24 cellular contexts compared by ENCODE assay signal in genomic region chr17:9221231-9222180, GRCh38.
DNase-seq lines count a peak whose midpoint lies in the region; ATAC-seq, FAIRE-seq and TF ChIP-seq lines count a peak whose summit lies in the region.
"Had no signal": no experiment of that assay in that cellular context is flagged by ENCODE, and none has a peak within 500 bp of the region (broad histone marks: within the 10 kb centered on the region; RNA-seq: fewer than 3 reads in every experiment).

No MANE protein-coding gene starts in this region.

- no peak overlapping the region for H3K23ac ChIP-seq in neuronal stem cell (ENCODE audit: low read depth, low read length, poor library complexity)

- peak overlapping the region; percentile 50 for H3K4me2 ChIP-seq in neuronal stem cell (ENCODE audit: insufficient read depth, low read length, poor library complexity, severe bottlenecking)

- no peak overlapping the region for H3K27ac ChIP-seq in right cardiac atrium (ENCODE audit: low read length)
- H3K27ac ChIP-seq in left ventricle myocardium inferior (replicated peaks), result no peak overlapping the region
- peak overlapping the region; percentile 51 for H3K27ac ChIP-seq in endodermal cell (ENCODE audit: low read depth, low read length)
- H3K27ac ChIP-seq in neuronal stem cell (replicated peaks; ENCODE audit: low read length), result peak overlapping the region; percentile 28
- H3K27ac ChIP-seq: SJSA1 had no signal

- H2BK12ac ChIP-seq in neuronal stem cell (ENCODE audit: low read length), result no peak overlapping the region

- H3K4me3 ChIP-seq in right cardiac atrium (ENCODE audit: low read length) (no peak overlapping the region), left ventricle myocardium inferior (no peak overlapping the region), endodermal cell (ENCODE audit: low read length) (no peak overlapping the region), neuronal stem cell (ENCODE audit: low read length in 2 of 2) (peak overlapping the region in 1 of 2 donors; percentile 7), foreskin fibroblast (ENCODE audit: low read depth in 1 of 2, low read length in 2 of 2) (no peak overlapping the region)
- H3K4me3 ChIP-seq: K562, MG63, SJSA1 had no signal

- peak overlapping the region; percentile 84 for H2AK5ac ChIP-seq in neuronal stem cell (ENCODE audit: low read depth, low read length)

- 89% methylated on average over 29 of the region's 29 CpGs for WGBS in right cardiac atrium
- WGBS in endodermal cell (ENCODE audit: insufficient coverage in 1 of 2, insufficient read length in 1 of 2), 2 experiments, result 83 to 90% methylated on average over 23 to 29 of the region's 29 CpGs
- WGBS in neuronal stem cell (ENCODE audit: extremely low coverage in 2 of 2, insufficient read length in 2 of 2, insufficient replicate concordance in 1 of 2), 2 donors, result no CpG with 5 or more reads among the region's 29 CpGs

- H3K36me3 ChIP-seq in left ventricle myocardium inferior (no peaks in the 10 kb centered on the region), endodermal cell (ENCODE audit: control insufficient read depth, insufficient read depth, low read length) (peaks cover 30% of the 10 kb centered on the region), neuronal stem cell (replicated peaks in 1 of 2; ENCODE audit: control insufficient read depth in 2 of 2, insufficient read depth in 2 of 2, low read length in 2 of 2) (no peaks in the 10 kb centered on the region)
- H3K36me3 ChIP-seq: MG63, SJSA1 had no signal

- no peak overlapping the region for H3K4ac ChIP-seq in neuronal stem cell (ENCODE audit: low read length)

- H2BK5ac ChIP-seq in neuronal stem cell (ENCODE audit: low read length), result no peak overlapping the region

- no peak overlapping the region for H4K91ac ChIP-seq in neuronal stem cell (ENCODE audit: low read depth, low read length, poor library complexity)

- H3K27me3 ChIP-seq in right cardiac atrium (ENCODE audit: control insufficient read depth, insufficient read depth), result no peaks in the 10 kb centered on the region
- H3K27me3 ChIP-seq in left ventricle myocardium inferior (ENCODE audit: low read depth), result peaks cover 13% of the 10 kb centered on the region
- H3K27me3 ChIP-seq in endodermal cell (ENCODE audit: control insufficient read depth, insufficient read depth, low read length, poor library complexity, severe bottlenecking), result no peaks in the 10 kb centered on the region
- peaks cover 0 to 45% (median 17%) of the 10 kb centered on the region in 3 experiments for H3K27me3 ChIP-seq in neuronal stem cell (ENCODE audit: control insufficient read depth in 3 of 3, insufficient read depth in 3 of 3, low read depth in 1 of 3, low read length in 3 of 3)
- H3K27me3 ChIP-seq: MG63, SJSA1 had no signal

- no peak overlapping the region for H4K8ac ChIP-seq in neuronal stem cell (ENCODE audit: low read depth, low read length)

- no peaks in the 10 kb centered on the region for H3K9me3 ChIP-seq in right cardiac atrium (ENCODE audit: control insufficient read depth, low read length)
- peaks cover under 1% of the 10 kb centered on the region for H3K9me3 ChIP-seq in left ventricle myocardium inferior (replicated peaks)
- no peaks in the 10 kb centered on the region for H3K9me3 ChIP-seq in endodermal cell (ENCODE audit: control insufficient read depth, low read length)
- H3K9me3 ChIP-seq in neuronal stem cell (replicated peaks in 1 of 2; ENCODE audit: control insufficient read depth in 2 of 2, insufficient read depth in 1 of 2, low read depth in 1 of 2, low read length in 2 of 2), result peaks cover 0 to under 1% of the 10 kb centered on the region in 2 donors

- H3K79me1 ChIP-seq in neuronal stem cell (ENCODE audit: low read depth, low read length), result no peaks in the 10 kb centered on the region

- peak overlapping the region; percentile 89 for H3K18ac ChIP-seq in neuronal stem cell (ENCODE audit: low read length)

- TF ChIP-seq POLR2A in H54 (IDR thresholded peaks at IDR 0.05; ENCODE audit: low read depth, low read length), result no peak

- H3K4me3 Mint-ChIP-seq in endodermal cell, result no peak overlapping the region
- H3K4me3 Mint-ChIP-seq: CD8-positive, alpha-beta memory T cell; HFFc6 had no signal

- DNase-seq in right cardiac atrium, result peak in 2 of 3 donors; percentile 29
- no peak for DNase-seq in left ventricle myocardium inferior
- DNase-seq in endodermal cell, result no peak
- no peak for DNase-seq in neuronal stem cell (ENCODE audit: low spot score)
- no peak for DNase-seq in GM20000 (ENCODE audit: low spot score)
- DNase-seq in foreskin fibroblast, result no peak
- no peak for DNase-seq in H54 (ENCODE audit: insufficient read length, low spot score)
- DNase-seq: AML-193; C1 segment of cervical spinal cord; Calu3; CD8-positive, alpha-beta memory T cell; DMS153; HFFc6; MG63; NCI-H1417 treated with DMSO at 0.1 percent for 48 hours; NCI-H187; NCI-H2107 had no signal

- H3K9ac ChIP-seq in endodermal cell (ENCODE audit: extremely low read depth, low read length, poor library complexity, severe bottlenecking), result no peak overlapping the region
- peak overlapping the region; percentile 40 for H3K9ac ChIP-seq in neuronal stem cell (ENCODE audit: low read depth, low read length, poor library complexity)

- intact Hi-C loops in right cardiac atrium (cut with DNase I) (no loop called here), left ventricle myocardium inferior (cut with micrococcal nuclease) (no loop called here)

- FAIRE-seq in H54 (lab: Jason Lieb, UNC), result no peak
- FAIRE-seq: G401.6, GM12892, HepG2, K562 had no signal

- no peak overlapping the region for H3K27ac Mint-ChIP-seq in endodermal cell
- H3K27ac Mint-ChIP-seq: HFFc6 had no signal

- H3K4me1 ChIP-seq in right cardiac atrium (ENCODE audit: control insufficient read depth, insufficient read depth, low read length) (no peaks in the 10 kb centered on the region), left ventricle myocardium inferior (peaks cover 12% of the 10 kb centered on the region), endodermal cell (ENCODE audit: control insufficient read depth, insufficient read depth, low read length) (peaks cover 11% of the 10 kb centered on the region), neuronal stem cell (ENCODE audit: control insufficient read depth in 2 of 2, insufficient read depth in 1 of 2, low read depth in 1 of 2, low read length in 2 of 2) (peaks cover 23 to 42% of the 10 kb centered on the region in 2 donors)

- no peak overlapping the region for H2BK120ac ChIP-seq in neuronal stem cell (ENCODE audit: low read depth, low read length)

- TF ChIP-seq CTCF in left ventricle myocardium inferior (IDR thresholded peaks at IDR 0.05; ENCODE audit: borderline replicate concordance) (no peak), endodermal cell (conservative IDR thresholded peaks at IDR 0.05) (no peak), GM20000 (IDR thresholded peaks at IDR 0.05; ENCODE audit: extremely low read depth, missing control alignments) (no peak), foreskin fibroblast (IDR thresholded peaks at IDR 0.05; ENCODE audit: low read depth, low read length) (no peak)

- peaks cover 4% of the 10 kb centered on the region for H3K9me3 Mint-ChIP-seq in endodermal cell

- H2BK15ac ChIP-seq in neuronal stem cell (ENCODE audit: low read length), result peak overlapping the region; percentile 33

- peaks cover 12% of the 10 kb centered on the region for H3K36me3 Mint-ChIP-seq in endodermal cell (ENCODE audit: low read depth)

- ATAC-seq in right cardiac atrium (no peak), HG02623 (IDR thresholded peaks at IDR 0.05; ENCODE audit: unreplicated experiment) (no peak)
- ATAC-seq: HepG2, K562, Panc1 had no signal

- no peaks in the 10 kb centered on the region for H3K27me3 Mint-ChIP-seq in endodermal cell (ENCODE audit: insufficient read depth)

- peak overlapping the region; percentile 61 for H2AFZ ChIP-seq in neuronal stem cell (ENCODE audit: low read length)

- peaks cover 26% of the 10 kb centered on the region for H3K4me1 Mint-ChIP-seq in endodermal cell

- no peak overlapping the region for H3K14ac ChIP-seq in neuronal stem cell (ENCODE audit: low read length)

Comparison
In these comparisons a context has a peak if more than half of its experiments do, and no peak if none do; other contexts are left out.
1. DNase-seq: peak in right cardiac atrium (2 of 3); none in left ventricle myocardium inferior (single experiment), endodermal cell (single experiment), neuronal stem cell (single experiment), GM20000 (single experiment), foreskin fibroblast (0 of 2) and H54 (single experiment).
2. H3K27ac ChIP-seq: peak in endodermal cell (single experiment) and neuronal stem cell (single experiment); none in right cardiac atrium (single experiment) and left ventricle myocardium inferior (single experiment).